Comparison of ENCODE assay signal across 8 cellular contexts in the genomic region with DNA sequence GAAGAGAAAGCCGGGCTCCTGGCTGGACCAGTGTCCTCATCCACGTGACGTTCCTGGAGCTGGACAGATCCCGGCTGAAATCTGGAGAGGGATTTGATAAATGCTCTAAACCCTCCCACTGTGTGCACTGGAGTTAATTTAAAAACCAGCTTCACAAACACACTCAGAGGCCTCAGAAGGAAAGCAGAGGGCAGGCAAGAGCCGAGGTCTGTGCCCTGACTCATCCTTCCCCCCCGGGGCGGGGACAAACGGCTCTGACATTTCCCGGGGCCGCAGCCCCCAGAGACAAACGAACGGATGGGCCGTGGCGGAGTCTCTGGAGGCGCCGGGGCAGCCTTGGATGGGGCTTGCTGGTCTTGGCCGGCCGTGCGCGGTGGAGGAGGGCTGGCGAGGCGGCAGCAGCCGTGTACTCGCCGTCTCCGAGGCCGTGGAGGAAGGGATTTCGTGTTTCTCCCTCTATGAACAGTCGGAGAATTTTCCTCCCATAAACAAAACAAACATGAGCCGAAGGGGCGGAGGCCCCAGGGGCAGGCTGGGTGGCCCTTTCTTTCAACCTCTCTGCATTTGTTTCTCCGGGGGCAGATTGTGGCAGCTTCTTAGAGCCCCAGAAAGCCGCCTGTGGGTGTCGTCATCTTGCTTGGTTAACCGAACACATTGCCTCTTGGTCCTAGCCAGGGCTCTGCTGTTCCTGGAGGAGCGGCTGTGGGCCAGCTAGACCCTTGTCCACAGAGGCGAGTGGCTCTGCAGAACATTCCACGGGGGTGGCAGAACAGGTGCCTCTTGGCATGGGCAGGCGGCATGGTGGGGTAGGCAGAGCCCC.
DNase-seq lines count a peak whose midpoint lies in the region; ATAC-seq, FAIRE-seq and TF ChIP-seq lines count a peak whose summit lies in the region.

No MANE protein-coding gene starts in this region.

- no peaks in the 10 kb centered on the region for H3K9me3 ChIP-seq in pancreas
- no peaks in the 10 kb centered on the region for H3K9me3 ChIP-seq in upper lobe of right lung

- peak; percentile 54 for TF ChIP-seq POLR2A in NB4 (IDR thresholded peaks at IDR 0.05; ENCODE audit: extremely low read depth, insufficient read length)

- peak overlapping the region in 2 of 4 donors; percentile 33 to 70 for H3K27ac ChIP-seq in pancreas
- H3K27ac ChIP-seq in upper lobe of right lung = peak overlapping the region; percentile 68

- H3K27me3 Mint-ChIP-seq in activated T-helper 17 cell treated with anti-CD3 and anti-CD28 coated beads, Interleukin-2, amount 50 U/mL, for 72 hours = peaks cover 4% of the 10 kb centered on the region

- peak overlapping the region; percentile 46 for H3K4me3 Mint-ChIP-seq in activated T-helper 17 cell treated with anti-CD3 and anti-CD28 coated beads, Interleukin-2, amount 50 U/mL, for 72 hours

- H3K27ac Mint-ChIP-seq in activated T-helper 17 cell treated with anti-CD3 and anti-CD28 coated beads, Interleukin-2, amount 50 U/mL, for 72 hours = no peak overlapping the region

- FAIRE-seq in pancreas (lab: Jason Lieb, UNC) = no peak

- H3K27me3 ChIP-seq in pancreas (no peaks in the 10 kb centered on the region), upper lobe of right lung (no peaks in the 10 kb centered on the region)

- H3K4me1 Mint-ChIP-seq in activated T-helper 17 cell treated with anti-CD3 and anti-CD28 coated beads, Interleukin-2, amount 50 U/mL, for 72 hours = no peaks in the 10 kb centered on the region

- ATAC-seq in activated T-helper 17 cell treated with anti-CD3 and anti-CD28 coated beads, Interleukin-2, amount 50 U/mL, for 72 hours (replicated peaks) = peak; percentile 86
- peak; percentile 31 to 95 (median 70) for ATAC-seq in pancreas
- ATAC-seq in upper lobe of right lung = peak; percentile 66
- no peak for ATAC-seq in HG03571 (IDR thresholded peaks at IDR 0.05; ENCODE audit: unreplicated experiment)
- no peak for ATAC-seq in HG02763 (IDR thresholded peaks at IDR 0.05; ENCODE audit: unreplicated experiment)

- intact Hi-C loops in head of caudate nucleus (cut with DNase I) (no loop called here), pancreas (cut with DNase I) (no loop called here), upper lobe of right lung (cut with DNase I) (no loop called here)

- H3K4me1 ChIP-seq in pancreas = no peaks in the 10 kb centered on the region
- H3K4me1 ChIP-seq in upper lobe of right lung = no peaks in the 10 kb centered on the region

- TF ChIP-seq CTCF in NB4 (IDR thresholded peaks at IDR 0.05; ENCODE audit: low read depth, low read length) (no peak), pancreas (IDR thresholded peaks at IDR 0.05) (no peak), upper lobe of right lung (IDR thresholded peaks at IDR 0.05) (peak; percentile 27)

- peaks cover 5% of the 10 kb centered on the region for H3K9me3 Mint-ChIP-seq in activated T-helper 17 cell treated with anti-CD3 and anti-CD28 coated beads, Interleukin-2, amount 50 U/mL, for 72 hours

- peak; percentile 29 for DNase-seq in Ammon's horn (ENCODE audit: low spot score)
- DNase-seq in NB4 (ENCODE audit: low read depth) = peak; percentile 93
- DNase-seq in head of caudate nucleus = peak in 33 of 42 donors; percentile 12 to 70 (median 33)
- DNase-seq in pancreas = peak in 3 of 6 donors; percentile 20 to 29 (median 26)
- peak; percentile 64 for DNase-seq in upper lobe of right lung

- WGBS in pancreas, 2 donors = 29 to 31% methylated on average over 39 of the region's 39 CpGs

- H3K36me3 Mint-ChIP-seq in activated T-helper 17 cell treated with anti-CD3 and anti-CD28 coated beads, Interleukin-2, amount 50 U/mL, for 72 hours (ENCODE audit: low read depth) = no peaks in the 10 kb centered on the region

- no peaks in the 10 kb centered on the region for H3K36me3 ChIP-seq in pancreas
- no peaks in the 10 kb centered on the region for H3K36me3 ChIP-seq in upper lobe of right lung

- peak overlapping the region; percentile 46 for H3K4me3 ChIP-seq in NB4 (ENCODE audit: low read depth, low read length)
- peak overlapping the region in 2 of 4 donors; percentile 11 to 17 for H3K4me3 ChIP-seq in pancreas
- peak overlapping the region; percentile 42 for H3K4me3 ChIP-seq in upper lobe of right lung

Comparison
In these comparisons a context has a peak if more than half of its experiments do, and no peak if none do; other contexts are left out.
1. ATAC-seq: peak in activated T-helper 17 cell treated with anti-CD3 and anti-CD28 coated beads, Interleukin-2, amount 50 U/mL, for 72 hours (single experiment), pancreas (4 of 4) and upper lobe of right lung (single experiment); none in HG03571 (single experiment) and HG02763 (single experiment).